ENCODE assay signal across 27 cellular contexts in the genomic region with DNA sequence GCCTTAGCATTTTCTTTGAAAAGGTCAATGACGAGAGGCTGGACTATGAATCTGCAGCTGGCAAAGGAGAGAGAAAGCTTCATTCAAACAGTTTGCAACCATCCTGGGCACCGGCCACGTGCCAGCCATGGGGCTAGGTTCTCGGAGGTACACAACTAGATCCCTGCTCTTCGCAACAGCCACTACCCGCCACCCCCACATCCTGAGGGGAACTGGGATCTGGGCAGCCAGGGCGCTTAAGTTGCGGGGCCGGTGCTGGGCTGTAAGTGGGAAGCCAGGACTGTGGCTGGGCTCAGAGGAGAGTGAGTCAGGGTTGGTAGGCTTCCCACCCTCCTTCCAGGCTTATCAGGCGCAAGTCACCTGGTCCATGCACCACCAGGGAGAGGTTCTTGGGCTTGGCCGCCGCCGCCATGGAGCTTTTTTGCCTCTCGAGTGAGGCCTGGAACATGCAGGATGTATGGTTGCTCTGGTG.
"Had no signal": no experiment of that assay in that cellular context is flagged by ENCODE, and none has a peak within 500 bp of the region (broad histone marks: within the 10 kb centered on the region; RNA-seq: fewer than 3 reads in every experiment).

No MANE protein-coding gene starts in this region.

- H3K4me1 Mint-ChIP-seq: naive thymus-derived CD8-positive, alpha-beta T cell; nephron; neural crest cell; stimulated activated naive B cell treated with anti-CD40 and anti-IgM and Interleukin-4, amounts not matched to agents 10 μg/mL and 1 μg/mL and 100 μg/mL, for 72 hours had no signal

- H3K4me1 ChIP-seq: left ventricle myocardium inferior, lower lobe of right lung, parathyroid adenoma, psoas muscle, stomach, testis, transverse colon, vagina had no signal

- H3K27ac Mint-ChIP-seq: naive thymus-derived CD8-positive, alpha-beta T cell; nephron had no signal

- H3K36me3 ChIP-seq: left ventricle myocardium inferior, lower lobe of right lung, neutrophil, stomach, thyroid gland, transverse colon, upper lobe of left lung, vagina had no signal

- H3K27ac ChIP-seq: hepatocyte, left ventricle myocardium inferior, lower lobe of right lung, neutrophil, parathyroid adenoma, psoas muscle, skin epidermis, stomach, testis, transverse colon, upper lobe of left lung, vagina had no signal

- H3K9ac ChIP-seq: parathyroid adenoma had no signal

- ATAC-seq: lower lobe of right lung; naive thymus-derived CD8-positive, alpha-beta T cell; psoas muscle; sciatic nerve; stimulated activated naive B cell treated with anti-CD40 and anti-IgM and Interleukin-4, amounts not matched to agents 10 μg/mL and 1 μg/mL and 100 μg/mL, for 72 hours; stimulated activated naive CD8-positive, alpha-beta T cell treated with anti-CD3 and anti-CD28 coated beads, Interleukin-15, Interleukin-2, amounts not matched to agents 100 U/mL and 50 U/mL, for 24 hours had no signal

- H3K4me2 ChIP-seq: hepatocyte had no signal

- H3K4me3 Mint-ChIP-seq: naive thymus-derived CD8-positive, alpha-beta T cell; nephron; neural crest cell; stimulated activated naive B cell treated with anti-CD40 and anti-IgM and Interleukin-4, amounts not matched to agents 10 μg/mL and 1 μg/mL and 100 μg/mL, for 72 hours had no signal

- H2AFZ ChIP-seq: hepatocyte, parathyroid adenoma had no signal

- H3K27me3 ChIP-seq: hepatocyte, neutrophil, stomach, testis, thyroid gland, transverse colon, upper lobe of left lung, vagina had no signal

- DNase-seq: islet precursor cell; left ventricle myocardium inferior; lower lobe of right lung; mammary epithelial cell; mesenchymal stem cell; naive thymus-derived CD8-positive, alpha-beta T cell; occipital lobe; psoas muscle; stimulated activated CD4-positive, alpha-beta T cell treated with anti-CD3 and anti-CD28 coated beads, Interleukin-12 subunit alpha, Interleukin-12 subunit beta, amount 100 ng/mL, for 4 hours; stimulated activated CD4-positive, alpha-beta T cell treated with anti-CD3 and anti-CD28 coated beads, Interleukin-15, amount 100 ng/mL, for 24 hours; stimulated activated CD4-positive, alpha-beta T cell treated with anti-CD3 and anti-CD28 coated beads, Interleukin-2, amount 100 ng/mL, for 24 hours; stimulated activated CD4-positive, alpha-beta T cell treated with anti-CD3 and anti-CD28 coated beads, Interleukin-4, amount 100 ng/mL, for 1 hour; stimulated activated naive B cell treated with anti-CD40 and anti-IgM and Interleukin-4, amounts not matched to agents 10 μg/mL and 1 μg/mL and 100 μg/mL, for 72 hours; stimulated activated naive CD8-positive, alpha-beta T cell treated with anti-CD3 and anti-CD28 coated beads, Interleukin-15, Interleukin-2, amounts not matched to agents 100 U/mL and 50 U/mL, for 24 hours; stomach; testis; thyroid gland; transverse colon had no signal

- H3K4me3 ChIP-seq: hepatocyte, left ventricle myocardium inferior, lower lobe of right lung, psoas muscle, skin epidermis, stomach, testis, thyroid gland, transverse colon, upper lobe of left lung, vagina had no signal

- H3K9me3 ChIP-seq: lower lobe of right lung, neutrophil, psoas muscle, testis, thyroid gland, upper lobe of left lung, vagina had no signal
